8 cellular contexts compared by ENCODE assay signal in genomic region chr5:8458038-8458383, GRCh38.
A peak's percentile ranks its signal among the peaks of the same experiment; 100 is the strongest.
DNase-seq lines count a peak whose midpoint lies in the region; ATAC-seq and FAIRE-seq lines count a peak whose summit lies in the region.

No MANE protein-coding gene starts in this region.

- H3K36me3 ChIP-seq in effector memory CD4-positive, alpha-beta T cell (ENCODE audit: control insufficient read depth, insufficient read depth, low read length) = no peaks in the 10 kb centered on the region
- H3K36me3 ChIP-seq in mucosa of stomach (ENCODE audit: control insufficient read depth, insufficient read depth, low read length) = no peaks in the 10 kb centered on the region

- H3K9ac ChIP-seq in mucosa of stomach (ENCODE audit: low read length) = peak overlapping the region; percentile 73

- DNase-seq in EH (ENCODE audit: low read depth) (peak; percentile 46), NCI-H748 treated with DMSO at 0.1 percent for 48 hours (lab: John Stamatoyannopoulos, UW) (peak; percentile 50), GM19239 (ENCODE audit: insufficient read length, low spot score) (no peak), ecto neural progenitor cell (ENCODE audit: low spot score) (no peak), GF-D8 (lab: John Stamatoyannopoulos, UW) (no peak)
- DNase-seq in effector memory CD4-positive, alpha-beta T cell = peak in 1 of 3 donors; percentile 1

- FAIRE-seq in GM19239 (lab: Jason Lieb, UNC) = no peak

- no peaks in the 10 kb centered on the region for H3K4me1 ChIP-seq in effector memory CD4-positive, alpha-beta T cell (ENCODE audit: control insufficient read depth, insufficient read depth, low read length, poor library complexity, severe bottlenecking)
- H3K4me1 ChIP-seq in mucosa of stomach (ENCODE audit: control insufficient read depth, insufficient read depth, low read length) = peaks cover under 1% of the 10 kb centered on the region

- peak; percentile 21 for ATAC-seq in GM21737 (IDR thresholded peaks at IDR 0.05; ENCODE audit: unreplicated experiment)

- H3K9me3 ChIP-seq in effector memory CD4-positive, alpha-beta T cell (ENCODE audit: control insufficient read depth, low read length) = no peaks in the 10 kb centered on the region
- no peaks in the 10 kb centered on the region for H3K9me3 ChIP-seq in mucosa of stomach (ENCODE audit: control insufficient read depth, low read length)

- no peaks in the 10 kb centered on the region for H3K27me3 ChIP-seq in effector memory CD4-positive, alpha-beta T cell (replicated peaks; ENCODE audit: control insufficient read depth, insufficient read depth, low read length, poor library complexity, severe bottlenecking)
- no peaks in the 10 kb centered on the region for H3K27me3 ChIP-seq in mucosa of stomach (ENCODE audit: control insufficient read depth, insufficient read depth, low read length)

- peak overlapping the region; percentile 49 for H3K4me3 ChIP-seq in effector memory CD4-positive, alpha-beta T cell (ENCODE audit: insufficient read depth, low read depth, low read length, poor library complexity, severe bottlenecking)
- H3K4me3 ChIP-seq in mucosa of stomach (ENCODE audit: low read length) = peak overlapping the region; percentile 60

- H3K27ac ChIP-seq in effector memory CD4-positive, alpha-beta T cell (ENCODE audit: insufficient read depth, low read length, poor library complexity, severe bottlenecking) = peak overlapping the region; percentile 19

Comparison
In these comparisons a context has a peak if more than half of its experiments do, and no peak if none do; other contexts are left out.
1. DNase-seq: peak in EH (single experiment) and NCI-H748 treated with DMSO at 0.1 percent for 48 hours (single experiment); none in GM19239 (single experiment), ecto neural progenitor cell (single experiment) and GF-D8 (single experiment).